21 cellular contexts compared by ENCODE assay signal in genomic region chr1:161265305-161265704, GRCh38. TPM values are rescaled to one million over a fixed set of nuclear protein-coding genes. Genes with fewer than 3 reads are reported as not detected.
DNase-seq lines count a peak whose midpoint lies in the region; ATAC-seq and TF ChIP-seq lines count a peak whose summit lies in the region.
"Had no signal": no experiment of that assay in that cellular context is flagged by ENCODE, and none has a peak within 500 bp of the region (broad histone marks: within the 10 kb centered on the region; RNA-seq: fewer than 3 reads in every experiment).

No MANE protein-coding gene starts in this region.

- peak; percentile 64 for DNase-seq in ACHN
- peak; percentile 18 for DNase-seq in amniotic epithelial cell (ENCODE audit: low read depth)
- peak; percentile 68 for DNase-seq in islet precursor cell
- no peak for DNase-seq in neural crest cell (ENCODE audit: low read depth, low spot score)
- no peak for DNase-seq in left ventricle myocardium inferior
- no peak for DNase-seq in NAMALWA (ENCODE audit: low spot score)
- DNase-seq: AML-193; BE2C; CD4-positive, alpha-beta T cell; CD8-positive, alpha-beta memory T cell; DMS 273 treated with DMSO at 0.1 percent for 48 hours; DMS79 treated with DMSO at 0.1 percent for 48 hours; GOT3; H7; HCEC 1CT had no signal

- H3K4me1 ChIP-seq in left ventricle myocardium inferior, result peaks cover 11% of the 10 kb centered on the region
- H3K4me1 ChIP-seq: BE2C had no signal

- no peak overlapping the region for H3K4me3 Mint-ChIP-seq in neural crest cell
- H3K4me3 Mint-ChIP-seq: CD14-positive monocyte; CD4-positive, alpha-beta T cell; CD8-positive, alpha-beta memory T cell had no signal

- no peaks in the 10 kb centered on the region for H3K9me3 ChIP-seq in left ventricle myocardium inferior (replicated peaks)
- H3K9me3 ChIP-seq: BE2C; BLaER1 treated with 17β-estradiol and CSF1 and Interleukin-3, amounts not matched to agents 10 nM and 100 nM had no signal

- no peak overlapping the region for H3K27ac ChIP-seq in left ventricle myocardium inferior (replicated peaks)
- H3K27ac ChIP-seq: 22Rv1; BLaER1 treated with 17β-estradiol and CSF1 and Interleukin-3, amounts not matched to agents 10 nM and 100 nM had no signal

- H3K27ac Mint-ChIP-seq in neural crest cell (ENCODE audit: unreplicated experiment), result peak overlapping the region; percentile 57
- H3K27ac Mint-ChIP-seq: CD4-positive, alpha-beta T cell; CD8-positive, alpha-beta memory T cell had no signal

- H3K4me3 ChIP-seq in left ventricle myocardium inferior, result no peak overlapping the region
- H3K4me3 ChIP-seq: BLaER1 treated with 17β-estradiol and CSF1 and Interleukin-3, amounts not matched to agents 10 nM and 100 nM had no signal

- H3K36me3 Mint-ChIP-seq in neural crest cell (ENCODE audit: low read depth), result no peaks in the 10 kb centered on the region
- H3K36me3 Mint-ChIP-seq: CD14-positive monocyte; CD8-positive, alpha-beta memory T cell had no signal

- no peak for ATAC-seq in HG03457 (IDR thresholded peaks at IDR 0.05; ENCODE audit: unreplicated experiment)
- ATAC-seq in HG03095 (IDR thresholded peaks at IDR 0.05; ENCODE audit: unreplicated experiment), result no peak

- in situ Hi-C loops in ACHN (cut with HindIII; ENCODE audit: low pct_ligation_motif_present, low pct_unique_long_range_greater_than_20kb, low sequenced_read_pairs), result no loop called here

- intact Hi-C loops in left ventricle myocardium inferior (cut with micrococcal nuclease), result no loop called here

- peaks cover 7% of the 10 kb centered on the region for H3K4me1 Mint-ChIP-seq in neural crest cell
- H3K4me1 Mint-ChIP-seq: CD8-positive, alpha-beta memory T cell had no signal

- TF ChIP-seq CTCF in neural crest cell (conservative IDR thresholded peaks at IDR 0.05) (no peak), left ventricle myocardium inferior (IDR thresholded peaks at IDR 0.05; ENCODE audit: borderline replicate concordance) (no peak)

- no peaks in the 10 kb centered on the region for H3K9me3 Mint-ChIP-seq in neural crest cell
- H3K9me3 Mint-ChIP-seq: CD4-positive, alpha-beta T cell; CD8-positive, alpha-beta memory T cell had no signal

- peaks cover 38% of the 10 kb centered on the region for H3K27me3 Mint-ChIP-seq in neural crest cell (ENCODE audit: low read depth)

- H3K27me3 ChIP-seq in left ventricle myocardium inferior (ENCODE audit: low read depth), result peaks cover 34% of the 10 kb centered on the region

- H3K36me3 ChIP-seq in left ventricle myocardium inferior, result no peaks in the 10 kb centered on the region
- H3K36me3 ChIP-seq: BE2C; BLaER1 treated with 17β-estradiol and CSF1 and Interleukin-3, amounts not matched to agents 10 nM and 100 nM had no signal

RNA-seq across cellular contexts. Expression of gene PCP4L1, which starts 6.8 kb away (rescaled TPM):
- total RNA-seq in neural crest cell (0.16 and 0.20 TPM in 2 replicates), left ventricle myocardium inferior (not detected)
- total RNA-seq: CD4-positive, alpha-beta T cell; CD8-positive, alpha-beta memory T cell had no signal

RNA-seq across cellular contexts. Expression of gene NR1I3, which starts 27.3 kb away (rescaled TPM):
- total RNA-seq in neural crest cell (not detected in 2 replicates), left ventricle myocardium inferior (not detected)
- total RNA-seq: CD4-positive, alpha-beta T cell; CD8-positive, alpha-beta memory T cell; Daoy; H7 had no signal

RNA-seq across cellular contexts. Expression of gene TOMM40L, which starts 39.4 kb away (rescaled TPM):
- total RNA-seq in neural crest cell, result 17.2 and 17.9 TPM in 2 replicates
- 39.3 TPM for total RNA-seq in left ventricle myocardium inferior

RNA-seq across cellular contexts. Expression of gene APOA2, which starts 41.9 kb away (rescaled TPM):
- total RNA-seq in neural crest cell, result not detected in 2 replicates
- not detected for total RNA-seq in left ventricle myocardium inferior
- total RNA-seq: CD4-positive, alpha-beta T cell; CD8-positive, alpha-beta memory T cell; Daoy had no signal

RNA-seq across cellular contexts. Expression of gene MPZ, which starts 44.5 kb away (rescaled TPM):
- total RNA-seq in neural crest cell, result 50.2 and 51.3 TPM in 2 replicates
- 3.5 TPM for total RNA-seq in left ventricle myocardium inferior

Comparison
In these comparisons a context has a peak if more than half of its experiments do, and no peak if none do; other contexts are left out.
1. DNase-seq: peak in ACHN (single experiment), amniotic epithelial cell (single experiment) and islet precursor cell (single experiment); none in neural crest cell (single experiment), left ventricle myocardium inferior (single experiment) and NAMALWA (single experiment).